27 cellular contexts compared by ENCODE assay signal in the genomic region with DNA sequence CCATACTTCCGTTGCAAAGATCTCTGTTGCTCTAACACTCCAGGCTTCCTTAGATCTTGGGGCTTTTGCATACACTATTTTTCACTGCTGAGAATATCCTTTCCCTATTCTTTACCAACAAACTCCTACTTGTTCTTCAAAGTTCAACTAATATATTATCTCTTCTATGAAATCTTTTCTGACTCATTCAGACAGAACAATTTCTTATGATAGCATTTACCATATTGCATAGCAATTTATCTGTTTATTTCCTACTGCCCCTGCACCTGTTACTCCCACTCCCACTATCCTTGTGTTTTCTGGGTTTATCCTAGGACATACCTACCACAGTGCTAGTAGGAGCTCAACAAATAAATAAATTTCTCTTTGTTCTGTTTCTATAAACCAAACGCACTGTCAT.
"Had no signal": no experiment of that assay in that cellular context is flagged by ENCODE, and none has a peak within 500 bp of the region (broad histone marks: within the 10 kb centered on the region; RNA-seq: fewer than 3 reads in every experiment).

No MANE protein-coding gene starts in this region.

- H3K4me1 ChIP-seq: colonic mucosa, esophagus squamous epithelium, left lung, psoas muscle, suprapubic skin, vagina had no signal

- H3K36me3 ChIP-seq: colonic mucosa, left lung, ovary, vagina had no signal

- H3K27me3 ChIP-seq: colonic mucosa, esophagus squamous epithelium, heart right ventricle, left lung, ovary, suprapubic skin, vagina had no signal

- ATAC-seq: left cardiac atrium; left lung; naive thymus-derived CD4-positive, alpha-beta T cell; psoas muscle; right cardiac atrium; stimulated activated naive CD8-positive, alpha-beta T cell treated with anti-CD3 and anti-CD28 coated beads, Interleukin-15, amount 100 ng/mL, for 72 hours had no signal

- H3K27ac ChIP-seq: colonic mucosa, esophagus squamous epithelium, left lung, ovary, psoas muscle, suprapubic skin, vagina had no signal

- DNase-seq: colonic mucosa; effector memory CD4-positive, alpha-beta T cell; esophagus squamous epithelium; foreskin melanocyte; glutamatergic neuron; heart right ventricle; hippocampal formation; left cardiac atrium; left lung; mammary epithelial cell; mesendoderm; midbrain; naive thymus-derived CD4-positive, alpha-beta T cell; occipital lobe; ovary; posterior cingulate gyrus; psoas muscle; right cardiac atrium; small intestine; stimulated activated CD4-positive, alpha-beta T cell treated with anti-CD3 and anti-CD28 coated beads, Interleukin-1b, Interleukin-23, amount 100 ng/mL, for 48 hours; stimulated activated CD4-positive, alpha-beta T cell treated with anti-CD3 and anti-CD28 coated beads, Interleukin-4, amount 100 ng/mL, for 1 hour; stimulated activated CD8-positive, alpha-beta memory T cell treated with anti-CD3 and anti-CD28 coated beads, Interleukin-4, amount 100 ng/mL, for 48 hours; stimulated activated naive CD4-positive, alpha-beta T cell; stimulated activated naive CD8-positive, alpha-beta T cell treated with anti-CD3 and anti-CD28 coated beads, Interleukin-15, amount 100 ng/mL, for 72 hours; trophoblast cell had no signal

- H3K4me3 ChIP-seq: colonic mucosa, esophagus squamous epithelium, heart right ventricle, left lung, ovary, psoas muscle, suprapubic skin, vagina had no signal

- H3K9me3 ChIP-seq: colonic mucosa, esophagus squamous epithelium, heart right ventricle, left lung, ovary, psoas muscle, suprapubic skin, vagina had no signal
